Comparison of ENCODE assay signal across 8 cellular contexts in the genomic region with DNA sequence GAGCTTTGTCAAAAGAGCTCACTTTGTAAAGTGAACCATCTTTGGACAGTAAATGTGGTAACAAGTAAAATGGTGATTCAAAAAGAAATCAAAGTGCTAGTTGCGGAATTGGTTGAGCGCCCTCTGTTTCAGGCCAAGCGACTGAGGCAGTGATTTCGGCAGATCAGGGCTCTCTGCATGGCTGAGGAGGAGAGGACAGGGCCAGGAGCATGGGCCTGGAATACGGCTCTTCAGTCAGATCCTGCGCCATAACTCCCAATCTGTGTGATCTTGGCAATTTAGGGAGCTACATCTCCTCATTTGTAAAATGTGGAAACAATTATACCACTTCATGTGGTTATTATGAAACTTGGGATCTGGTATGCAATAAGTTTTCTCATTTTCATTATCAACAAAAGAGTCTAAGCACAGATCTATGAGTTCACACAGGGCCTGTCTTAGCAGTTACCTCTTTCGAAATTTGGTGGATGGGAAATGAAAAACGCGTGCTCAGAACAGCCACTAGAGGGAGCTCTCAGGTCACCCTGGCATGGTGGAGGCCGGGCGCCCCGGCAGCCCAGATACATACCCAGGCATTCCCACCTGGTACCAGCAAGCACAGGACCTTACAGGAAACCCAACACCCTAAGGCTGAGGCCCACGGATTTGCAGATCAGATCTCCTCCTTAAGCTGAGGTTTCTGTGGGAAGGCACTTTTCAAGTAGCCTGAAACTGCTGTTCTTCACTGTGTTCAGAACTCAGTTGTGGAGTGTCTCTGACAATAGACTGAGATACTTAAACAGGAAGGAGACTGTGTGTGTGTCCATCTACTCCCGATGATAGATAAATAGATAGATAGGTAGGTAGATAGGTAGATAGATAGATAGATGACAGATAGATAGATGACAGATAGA.
DNase-seq lines count a peak whose midpoint lies in the region; ATAC-seq and TF ChIP-seq lines count a peak whose summit lies in the region.

No MANE protein-coding gene starts in this region.

- CTCF ChIA-PET in Panc1 (lab: Charles Lee): interaction anchor here (0.6 to 1.1 kb wide), 4 partner anchors 9 to 290 kb away, joined by 3 to 5 read pairs (median 3); no protein-coding TSS in a partner anchor

- intact Hi-C loops in Panc1 (cut with micrococcal nuclease; ENCODE audit: unreplicated experiment): loop anchor here (5.0 kb wide), 1 partner anchor 286 kb away; no protein-coding TSS in a partner anchor

- TF ChIP-seq CTCF in Panc1 (IDR thresholded peaks at IDR 0.05) (peak; percentile 95), suprapubic skin (IDR thresholded peaks at IDR 0.05) (peak; percentile 67 to 87)

- H3K36me3 ChIP-seq in Panc1 (ENCODE audit: control insufficient read depth, insufficient read depth, low read length) (no peaks in the 10 kb centered on the region), suprapubic skin (no peaks in the 10 kb centered on the region)

- ATAC-seq in GM21390 (IDR thresholded peaks at IDR 0.05; ENCODE audit: unreplicated experiment): peak; percentile 80
- peak; percentile 91 for ATAC-seq in Panc1

- POLR2A ChIA-PET in Panc1 (lab: Charles Lee): no interaction called here

- H3K4me1 ChIP-seq in Panc1 (ENCODE audit: control insufficient read depth, insufficient read depth, low read length) (no peaks in the 10 kb centered on the region), suprapubic skin (peaks cover 9% of the 10 kb centered on the region)

- H3K4me3 ChIP-seq in Panc1 (ENCODE audit: low read depth in 2 of 2, low read length in 2 of 2) (no peak overlapping the region), suprapubic skin (no peak overlapping the region)

- no peak for TF ChIP-seq EP300 in suprapubic skin (IDR thresholded peaks at IDR 0.05)

- TF ChIP-seq POLR2A in suprapubic skin (IDR thresholded peaks at IDR 0.05): no peak

- peak; percentile 83 for DNase-seq in DMS53 (lab: John Stamatoyannopoulos, UW)
- DNase-seq in HS-27A (ENCODE audit: low read depth): peak; percentile 17
- peak; percentile 43 for DNase-seq in Panc1 (ENCODE audit: low read depth, low spot score)
- peak; percentile 37 for DNase-seq in activated T-helper 1 cell treated with Interleukin-2 at 50 U/mL for 16 hours (ENCODE audit: low read depth)
- DNase-seq in fibroblast of the conjunctiva (ENCODE audit: low read depth): peak; percentile 54
- DNase-seq in nucleus accumbens (lab: John Stamatoyannopoulos, UW): peak in 45 of 56 donors; percentile 4 to 72 (median 35)
- DNase-seq in suprapubic skin (ENCODE audit: low spot score in 2 of 2): peak in 1 of 2 donors; percentile 79

- H3K9me3 ChIP-seq in Panc1 (ENCODE audit: control insufficient read depth, insufficient read depth, low read depth, low read length) (peaks cover 3% of the 10 kb centered on the region; the same call in 1 of the 2 replicates), suprapubic skin (no peaks in the 10 kb centered on the region)

- H3K27ac ChIP-seq in Panc1 (ENCODE audit: low read length) (no peak overlapping the region), suprapubic skin (no peak overlapping the region)

- WGBS in suprapubic skin: 33% methylated on average over 14 of the region's 14 CpGs

- in situ Hi-C loops in Panc1 (cut with HindIII; ENCODE audit: low pct_unique_long_range_greater_than_20kb, low sequenced_read_pairs): no loop called here

- H3K27me3 ChIP-seq in Panc1 (ENCODE audit: control insufficient read depth, insufficient read depth, low read length): no peaks in the 10 kb centered on the region
- H3K27me3 ChIP-seq in suprapubic skin: peaks cover 5% of the 10 kb centered on the region

- no TSS peak for BruUV-seq in Panc1 (replicated peaks; lab: Mats Ljungman, UMichigan)
